Comparison of ENCODE assay signal across 14 cellular contexts in genomic region chr7:102099474-102099873, GRCh38.
A peak's percentile ranks its signal among the peaks of the same experiment; 100 is the strongest.
DNase-seq lines count a peak whose midpoint lies in the region; ATAC-seq and TF ChIP-seq lines count a peak whose summit lies in the region.
"Had no signal": no experiment of that assay in that cellular context is flagged by ENCODE, and none has a peak within 500 bp of the region (broad histone marks: within the 10 kb centered on the region; RNA-seq: fewer than 3 reads in every experiment).

No MANE protein-coding gene starts in this region.

- H3K4me1 ChIP-seq in Caco-2, result peaks cover 62% of the 10 kb centered on the region
- peaks cover 39% of the 10 kb centered on the region for H3K4me1 ChIP-seq in PC-3 (ENCODE audit: insufficient read depth, low read length)
- no peaks in the 10 kb centered on the region for H3K4me1 ChIP-seq in esophagus muscularis mucosa

- no TSS peak for BruUV-seq in Caco-2 (replicated peaks; lab: Mats Ljungman, UMichigan)
- no TSS peak for BruUV-seq in PC-3 (replicated peaks; lab: Mats Ljungman, UMichigan)

- no peaks in the 10 kb centered on the region for H3F3A ChIP-seq in PC-3 (ENCODE audit: low read length, unreplicated experiment)

- H2AFZ ChIP-seq in PC-3 (ENCODE audit: low read length), result no peak overlapping the region

- no peaks in the 10 kb centered on the region for H3K27me3 Mint-ChIP-seq in Caco-2 (ENCODE audit: insufficient read depth, unreplicated experiment)
- no peaks in the 10 kb centered on the region for H3K27me3 Mint-ChIP-seq in type B pancreatic cell
- H3K27me3 Mint-ChIP-seq: B cell had no signal

- no peak overlapping the region for H3K9ac ChIP-seq in PC-3 (ENCODE audit: low read length)
- H3K9ac ChIP-seq: BLaER1 treated with 17β-estradiol and CSF1 and Interleukin-3, amounts not matched to agents 10 nM and 100 nM had no signal

- H3K4me2 ChIP-seq in PC-3 (ENCODE audit: low read length), result no peak overlapping the region
- H3K4me2 ChIP-seq: BLaER1 treated with 17β-estradiol and CSF1 and Interleukin-3, amounts not matched to agents 10 nM and 100 nM had no signal

- H3K27ac Mint-ChIP-seq in Caco-2 (ENCODE audit: unreplicated experiment) (peak overlapping the region; percentile 99), type B pancreatic cell (no peak overlapping the region)
- H3K27ac Mint-ChIP-seq: B cell; CD8-positive, alpha-beta T cell had no signal

- H3K9me3 Mint-ChIP-seq in Caco-2 (ENCODE audit: unreplicated experiment) (no peaks in the 10 kb centered on the region), type B pancreatic cell (no peaks in the 10 kb centered on the region)
- H3K9me3 Mint-ChIP-seq: CD8-positive, alpha-beta T cell; H9 had no signal

- TF ChIP-seq EP300 in esophagus muscularis mucosa (IDR thresholded peaks at IDR 0.05), result no peak

- no peaks in the 10 kb centered on the region for H3K27me3 ChIP-seq in Caco-2 (replicated peaks; ENCODE audit: control insufficient read depth, insufficient read depth, low read length)
- no peaks in the 10 kb centered on the region for H3K27me3 ChIP-seq in PC-3 (ENCODE audit: low read length)
- H3K27me3 ChIP-seq in esophagus muscularis mucosa, result no peaks in the 10 kb centered on the region
- H3K27me3 ChIP-seq: BLaER1 treated with 17β-estradiol and CSF1 and Interleukin-3, amounts not matched to agents 10 nM and 100 nM had no signal

- TF ChIP-seq POLR2A in esophagus muscularis mucosa (IDR thresholded peaks at IDR 0.05; ENCODE audit: low read depth), result no peak

- H3K9me3 ChIP-seq in Caco-2 (no peaks in the 10 kb centered on the region), PC-3 (ENCODE audit: low read length) (no peaks in the 10 kb centered on the region), esophagus muscularis mucosa (no peaks in the 10 kb centered on the region)
- H3K9me3 ChIP-seq: BLaER1 treated with 17β-estradiol and CSF1 and Interleukin-3, amounts not matched to agents 10 nM and 100 nM had no signal

- H3K4me3 ChIP-seq in Caco-2 (ENCODE audit: low read depth, low read length) (no peak overlapping the region), PC-3 (ENCODE audit: low read length) (no peak overlapping the region), esophagus muscularis mucosa (no peak overlapping the region)
- H3K4me3 ChIP-seq: BLaER1 treated with 17β-estradiol and CSF1 and Interleukin-3, amounts not matched to agents 10 nM and 100 nM had no signal

- DNase-seq in Caco-2, result peak in 1 of 2 experiments; percentile 6
- no peak for DNase-seq in PC-3
- DNase-seq in esophagus muscularis mucosa (ENCODE audit: extremely low spot score), result peak; percentile 70
- DNase-seq in type B pancreatic cell (ENCODE audit: extremely low spot score, unreplicated experiment), result peak; percentile 7
- DNase-seq: CD8-positive, alpha-beta T cell; DMS 273 treated with DMSO at 0.1 percent for 48 hours; DMS53; DND-41; EL; H9 had no signal

- H3K36me3 Mint-ChIP-seq in Caco-2 (ENCODE audit: insufficient read depth, unreplicated experiment) (peaks cover 91% of the 10 kb centered on the region), type B pancreatic cell (peaks cover 11% of the 10 kb centered on the region)

- no peaks in the 10 kb centered on the region for H3K79me2 ChIP-seq in PC-3 (ENCODE audit: low read length)

- H4K20me1 ChIP-seq in PC-3 (ENCODE audit: low read length), result no peaks in the 10 kb centered on the region

- H3K36me3 ChIP-seq in Caco-2 (ENCODE audit: control insufficient read depth, insufficient read depth, low read length) (peaks cover 2% of the 10 kb centered on the region), PC-3 (ENCODE audit: low read depth, low read length) (peaks cover 4% of the 10 kb centered on the region; the same call in 1 of the 2 replicates), esophagus muscularis mucosa (peaks cover 15 to 61% (median 49%) of the 10 kb centered on the region in 4 donors)

- peak overlapping the region; percentile 84; the same call in 1 of the 2 replicates for H3K27ac ChIP-seq in PC-3 (ENCODE audit: low read length)
- no peak overlapping the region for H3K27ac ChIP-seq in esophagus muscularis mucosa (replicated peaks in 1 of 4)
- H3K27ac ChIP-seq: BLaER1 treated with 17β-estradiol and CSF1 and Interleukin-3, amounts not matched to agents 10 nM and 100 nM had no signal

- POLR2A ChIA-PET in Caco-2 (lab: Charles Lee) (no interaction called here), PC-3 (lab: Charles Lee; ENCODE audit: unreplicated experiment) (no interaction called here)

- no peaks in the 10 kb centered on the region for H3K9me2 ChIP-seq in PC-3 (replicated peaks; ENCODE audit: low read length)

- WGBS in esophagus muscularis mucosa, result 88% methylated on average over 3 of the region's 3 CpGs

- CTCF ChIA-PET in Caco-2 (lab: Charles Lee) (no interaction called here), PC-3 (lab: Charles Lee) (no interaction called here)

- H3K4me3 Mint-ChIP-seq in Caco-2 (ENCODE audit: unreplicated experiment) (no peak overlapping the region), type B pancreatic cell (no peak overlapping the region)
- H3K4me3 Mint-ChIP-seq: B cell; CD8-positive, alpha-beta T cell; H9 had no signal

- TF ChIP-seq CTCF in Caco-2 (IDR thresholded peaks at IDR 0.05; ENCODE audit: insufficient read depth in 1 of 2, low read depth in 1 of 2, low read length in 1 of 2, severe bottlenecking in 1 of 2, unreplicated experiment in 1 of 2), result no peak
- TF ChIP-seq CTCF in PC-3 (conservative IDR thresholded peaks at IDR 0.05; ENCODE audit: low read depth, low read length), result no peak
- no peak for TF ChIP-seq CTCF in esophagus muscularis mucosa (IDR thresholded peaks at IDR 0.05)
- TF ChIP-seq CTCF in type B pancreatic cell (conservative IDR thresholded peaks at IDR 0.05), result no peak

- H3K4me1 Mint-ChIP-seq in Caco-2 (ENCODE audit: low read depth, unreplicated experiment) (peaks cover 27% of the 10 kb centered on the region), type B pancreatic cell (ENCODE audit: unreplicated experiment) (peaks cover 20% of the 10 kb centered on the region)
- H3K4me1 Mint-ChIP-seq: B cell had no signal

- no peak for ATAC-seq in PC-3
- no peak for ATAC-seq in GM21528 (IDR thresholded peaks at IDR 0.05; ENCODE audit: low FRiP score, unreplicated experiment)
- no peak for ATAC-seq in GM21447 (IDR thresholded peaks at IDR 0.05; ENCODE audit: unreplicated experiment)
- ATAC-seq: CD8-positive, alpha-beta T cell had no signal

- intact Hi-C loops in Caco-2 (cut with micrococcal nuclease; ENCODE audit: unreplicated experiment) (loop anchor here (5.0 kb wide), 3 partner anchors 37 to 282 kb away; partner anchors contain the start of gene CUX1), PC-3 (cut with micrococcal nuclease) (no loop called here), esophagus muscularis mucosa (cut with DNase I) (no loop called here)
